9 cellular contexts compared by ENCODE assay signal in the genomic region with DNA sequence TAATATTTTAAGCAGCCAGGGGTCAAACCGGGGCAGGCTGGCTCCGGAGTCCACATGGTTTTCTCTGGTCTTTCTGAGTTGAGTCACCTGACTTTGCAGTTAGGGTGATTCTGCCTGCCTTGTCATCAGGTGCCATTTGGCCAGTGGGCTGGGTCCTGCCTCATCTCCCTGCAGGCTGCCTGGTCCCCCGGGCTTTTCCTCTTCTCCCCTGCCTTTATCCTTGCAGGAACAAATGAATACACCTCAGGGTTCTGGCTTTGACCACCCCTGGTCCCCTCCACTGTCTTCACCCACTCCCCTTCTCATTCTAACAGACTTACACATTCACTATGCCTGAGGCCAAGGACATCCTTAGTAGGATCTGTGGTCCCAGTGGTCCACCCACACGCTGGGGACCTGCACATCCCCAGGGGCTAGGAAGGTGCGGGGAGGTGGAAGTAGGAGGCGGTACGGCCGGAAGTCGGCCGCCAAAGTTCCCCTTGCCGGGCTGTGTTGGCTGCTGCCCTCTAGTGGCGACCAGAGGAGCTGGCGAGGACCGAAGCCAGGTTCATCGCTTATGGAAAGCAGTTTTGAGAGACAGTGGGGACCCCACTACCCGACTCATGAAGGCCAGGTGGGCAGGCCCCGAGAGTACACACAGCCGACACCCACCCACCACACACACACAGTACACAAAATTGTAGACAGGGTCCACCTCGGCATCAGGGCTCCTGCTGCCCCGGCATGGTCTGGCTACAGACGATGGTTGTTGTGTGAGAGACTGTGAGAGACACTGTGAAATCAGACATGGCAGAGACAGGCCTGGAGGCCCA. TPM values are rescaled to one million over a fixed set of nuclear protein-coding genes. Genes with fewer than 3 reads are reported as not detected.
DNase-seq lines count a peak whose midpoint lies in the region; ATAC-seq and TF ChIP-seq lines count a peak whose summit lies in the region.
"Had no signal": no experiment of that assay in that cellular context is flagged by ENCODE, and none has a peak within 500 bp of the region (broad histone marks: within the 10 kb centered on the region; RNA-seq: fewer than 3 reads in every experiment).

No MANE protein-coding gene starts in this region.

- peak; percentile 96 for ATAC-seq in GM18907 (IDR thresholded peaks at IDR 0.05; ENCODE audit: unreplicated experiment)
- ATAC-seq in HG03103 (IDR thresholded peaks at IDR 0.05; ENCODE audit: low read depth, unreplicated experiment) = peak; percentile 81
- peak; percentile 97 for ATAC-seq in activated CD4-positive, alpha-beta T cell treated with anti-CD3 and anti-CD28 coated beads for 36 hours
- ATAC-seq in lung (ENCODE audit: insufficient read depth, low FRiP score) = peak; percentile 68

- H3K36me3 ChIP-seq in lung (ENCODE audit: control insufficient read depth in 2 of 2, insufficient read depth in 2 of 2, low read length in 2 of 2) = no peaks in the 10 kb centered on the region

- H3K9me3 Mint-ChIP-seq in activated CD4-positive, alpha-beta T cell treated with anti-CD3 and anti-CD28 coated beads for 36 hours (ENCODE audit: low read depth) = no peaks in the 10 kb centered on the region

- no peaks in the 10 kb centered on the region for H3K9me3 ChIP-seq in lung (ENCODE audit: control insufficient read depth in 2 of 2, insufficient read depth in 1 of 2, low read length in 1 of 2)

- peaks cover 13% of the 10 kb centered on the region for H3K4me1 Mint-ChIP-seq in activated CD4-positive, alpha-beta T cell treated with anti-CD3 and anti-CD28 coated beads for 36 hours

- intact Hi-C loops in activated CD4-positive, alpha-beta T cell treated with anti-CD3 and anti-CD28 coated beads for 36 hours (cut with DNase I, micrococcal nuclease) = loop anchor here (1.0 kb wide), 2 partner anchors 16 to 36 kb away; no protein-coding TSS in a partner anchor

- H3K27me3 ChIP-seq in lung (ENCODE audit: control insufficient read depth, insufficient read depth) = no peaks in the 10 kb centered on the region

- no peak overlapping the region for H3K27ac ChIP-seq in lung (ENCODE audit: low read depth in 1 of 2, low read length in 1 of 2)

- H3K4me3 Mint-ChIP-seq in activated CD4-positive, alpha-beta T cell treated with anti-CD3 and anti-CD28 coated beads for 36 hours = peak overlapping the region; percentile 77

- peak overlapping the region; percentile 46 for H3K4me3 ChIP-seq in AG10803 (ENCODE audit: low read length)
- H3K4me3 ChIP-seq in choroid plexus epithelial cell (ENCODE audit: low read depth, low read length) = peak overlapping the region; percentile 51
- H3K4me3 ChIP-seq in lung = no peak overlapping the region

- WGBS in lung, 2 donors = 24% methylated on average over 21 of the region's 21 CpGs

- CTCF ChIA-PET in activated CD4-positive, alpha-beta T cell treated with anti-CD3 and anti-CD28 coated beads for 36 hours (lab: Charles Lee) = interaction anchor here (0.6 to 4.4 kb wide), 18 partner anchors 9 to 1683 kb away, joined by 3 to 44 read pairs (median 4); partner anchors contain the start of gene PAIP2B

- H3K36me3 Mint-ChIP-seq in activated CD4-positive, alpha-beta T cell treated with anti-CD3 and anti-CD28 coated beads for 36 hours (ENCODE audit: low read depth) = no peaks in the 10 kb centered on the region

- H3K27ac Mint-ChIP-seq in activated CD4-positive, alpha-beta T cell treated with anti-CD3 and anti-CD28 coated beads for 36 hours = peak overlapping the region; percentile 85

- POLR2A ChIA-PET in activated CD4-positive, alpha-beta T cell treated with anti-CD3 and anti-CD28 coated beads for 36 hours (lab: Charles Lee) = interaction anchor here (0.6 to 1.0 kb wide), 2 partner anchors 67 to 130 kb away, joined by 3 read pairs; partner anchors contain the start of genes MPHOSPH10 and NAGK

- DNase-seq in AG10803 (ENCODE audit: low read depth) (peak; percentile 64), NCI-H345 (lab: John Stamatoyannopoulos, UW) (peak; percentile 71), choroid plexus epithelial cell (ENCODE audit: low read depth) (peak; percentile 76), lung (ENCODE audit: low spot score) (peak; percentile 80)
- peak; percentile 91 for DNase-seq in activated CD4-positive, alpha-beta T cell treated with anti-CD3 and anti-CD28 coated beads for 36 hours
- DNase-seq in stimulated activated CD4-positive, alpha-beta T cell treated with anti-CD3 and anti-CD28 coated beads, TNF-alpha, amount 100 ng/mL, for 48 hours (ENCODE audit: low read depth in 3 of 3) = peak; percentile 65 to 81 (median 73)

- peak; percentile 83 for TF ChIP-seq CTCF in AG10803 (conservative IDR thresholded peaks at IDR 0.05; ENCODE audit: low read length)
- peak; percentile 93 for TF ChIP-seq CTCF in choroid plexus epithelial cell (conservative IDR thresholded peaks at IDR 0.05; ENCODE audit: low read depth, low read length)
- TF ChIP-seq CTCF in lung (IDR thresholded peaks at IDR 0.05; ENCODE audit: control extremely low read depth, extremely low read depth) = peak; percentile 76

- H3K27me3 Mint-ChIP-seq in activated CD4-positive, alpha-beta T cell treated with anti-CD3 and anti-CD28 coated beads for 36 hours = no peaks in the 10 kb centered on the region

- no peaks in the 10 kb centered on the region for H3K4me1 ChIP-seq in lung (ENCODE audit: control insufficient read depth in 2 of 2, insufficient read depth in 2 of 2, low read length in 2 of 2)

RNA-seq across cellular contexts. Expression of gene TEX261, which starts 6.3 kb away (rescaled TPM):
- total RNA-seq in activated CD4-positive, alpha-beta T cell treated with anti-CD3 and anti-CD28 coated beads for 36 hours = 10 to 100 TPM; 39.1 to 48.5 TPM
- 10 to 100 TPM; 23.0 to 55.8 TPM for total RNA-seq in lung
- 10 to 100 TPM; 31.8 to 36.9 TPM for polyA plus RNA-seq in lung

RNA-seq across cellular contexts. Expression of gene ANKRD53, which starts 22.6 kb away (rescaled TPM):
- under 1 TPM in 1 of 2 experiments, not detected in 1; 0.14 TPM for total RNA-seq in activated CD4-positive, alpha-beta T cell treated with anti-CD3 and anti-CD28 coated beads for 36 hours
- total RNA-seq in lung = 1 to 10 TPM in 1 of 2 donors, under 1 TPM in 1; 0.82 to 2.5 TPM
- under 1 TPM; 0.63 to 0.69 TPM for polyA plus RNA-seq in lung
- total RNA-seq: T-helper 1 cell treated with Interleukin-12 subunit alpha and Interleukin-12 subunit beta and Interleukin-4 antibody, amounts not matched to agents 30 ng/mL and 1 ng/mL, for 36 hours had no signal
